Comparison of ENCODE assay signal across 22 cellular contexts in the genomic region with DNA sequence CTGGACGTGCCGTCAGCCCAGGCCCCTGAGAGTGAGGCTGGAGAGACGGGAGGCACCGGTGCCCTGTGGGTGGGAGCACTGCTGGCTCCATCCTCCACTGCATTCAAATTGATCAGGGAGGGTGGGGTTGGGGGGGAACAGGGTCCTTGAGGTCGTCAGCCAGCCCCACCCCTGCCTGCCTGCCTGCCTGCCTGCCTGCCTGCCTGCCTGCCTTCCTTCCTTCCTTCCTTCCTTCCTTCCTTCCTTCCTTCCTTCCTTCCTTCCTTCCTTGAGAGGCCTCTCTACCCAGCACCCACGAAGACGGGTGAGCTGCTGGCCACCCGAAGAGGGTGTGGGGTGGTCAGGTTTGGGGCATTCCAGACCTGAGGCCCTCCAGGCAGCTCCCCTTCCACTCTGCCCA. TPM values are rescaled to one million over a fixed set of nuclear protein-coding genes. Genes with fewer than 3 reads are reported as not detected.
"Had no signal": no experiment of that assay in that cellular context is flagged by ENCODE, and none has a peak within 500 bp of the region (broad histone marks: within the 10 kb centered on the region; RNA-seq: fewer than 3 reads in every experiment).

No MANE protein-coding gene starts in this region.

- DNase-seq: effector memory CD8-positive, alpha-beta T cell; glutamatergic neuron; kidney; left colon; left ventricle myocardium superior; mesendoderm; naive thymus-derived CD4-positive, alpha-beta T cell; posterior cingulate gyrus; sigmoid colon; stimulated activated CD4-positive, alpha-beta T cell treated with anti-CD3 and anti-CD28 coated beads, Interleukin-2, amount 100 ng/mL, for 24 hours; stimulated activated CD4-positive, alpha-beta T cell treated with anti-CD3 and anti-CD28 coated beads, Interleukin-4, amount 100 ng/mL, for 4 hours; stimulated activated naive CD4-positive, alpha-beta T cell; stomach; substantia nigra; trophoblast cell had no signal

- H3K4me3 Mint-ChIP-seq: dendritic cell treated with granulocyte-macrophage colony-stimulating factor and Interleukin-4, amounts not matched to agents 40 ng/mL and 50 ng/mL, for 4 days; effector memory CD8-positive, alpha-beta T cell had no signal

- H3K27ac ChIP-seq: epithelial cell of prostate, gastroesophageal sphincter, right atrium auricular region, sigmoid colon, stomach had no signal

- H3K27me3 ChIP-seq: esophagus muscularis mucosa, gastroesophageal sphincter, right atrium auricular region, sigmoid colon had no signal

- ATAC-seq: effector memory CD8-positive, alpha-beta T cell; gastroesophageal sphincter; left colon; left ventricle myocardium superior; naive thymus-derived CD4-positive, alpha-beta T cell had no signal

- H3K9me3 Mint-ChIP-seq: dendritic cell treated with granulocyte-macrophage colony-stimulating factor and Interleukin-4, amounts not matched to agents 40 ng/mL and 50 ng/mL, for 4 days; effector memory CD8-positive, alpha-beta T cell had no signal

- H3K4me3 ChIP-seq: esophagus muscularis mucosa, gastroesophageal sphincter, lung, right atrium auricular region, sigmoid colon, skin epidermis, stomach had no signal

- H3K9me3 ChIP-seq: esophagus muscularis mucosa, gastroesophageal sphincter, right atrium auricular region, sigmoid colon, stomach had no signal

- H3K36me3 Mint-ChIP-seq: naive thymus-derived CD4-positive, alpha-beta T cell had no signal

- H3K27ac Mint-ChIP-seq: dendritic cell treated with granulocyte-macrophage colony-stimulating factor and Interleukin-4, amounts not matched to agents 40 ng/mL and 50 ng/mL, for 4 days; effector memory CD8-positive, alpha-beta T cell had no signal

- H3K36me3 ChIP-seq: esophagus muscularis mucosa, gastroesophageal sphincter, right atrium auricular region, sigmoid colon, stomach had no signal

RNA-seq across cellular contexts. Expression of gene BAHCC1, which starts 16.0 kb away (rescaled TPM):
- polyA plus RNA-seq: naive thymus-derived CD4-positive, alpha-beta T cell had no signal
